ENCODE assay signal across 9 cellular contexts in genomic region chr21:34670220-34670961, GRCh38. TPM values are rescaled to one million over a fixed set of nuclear protein-coding genes. Genes with fewer than 3 reads are reported as not detected.
DNase-seq lines count a peak whose midpoint lies in the region; ATAC-seq, FAIRE-seq and TF ChIP-seq lines count a peak whose summit lies in the region.
"Had no signal": no experiment of that assay in that cellular context is flagged by ENCODE, and none has a peak within 500 bp of the region (broad histone marks: within the 10 kb centered on the region; RNA-seq: fewer than 3 reads in every experiment).

No MANE protein-coding gene starts in this region.

- FAIRE-seq in GM12878 (lab: Jason Lieb, UNC) = no peak

- peak overlapping the region; percentile 70 for H3K4me2 ChIP-seq in GM12878 (ENCODE audit: control insufficient read depth, insufficient read depth)

- H3K9me3 Mint-ChIP-seq in activated CD4-positive, alpha-beta T cell treated with anti-CD3 and anti-CD28 coated beads for 36 hours (ENCODE audit: low read depth) = no peaks in the 10 kb centered on the region

- H3K27me3 Mint-ChIP-seq in activated CD4-positive, alpha-beta T cell treated with anti-CD3 and anti-CD28 coated beads for 36 hours = peaks cover 62% of the 10 kb centered on the region

- H3K9ac ChIP-seq in GM12878 (ENCODE audit: control insufficient read depth, insufficient read depth, low read length) = peak overlapping the region; percentile 91

- intact Hi-C loops in activated CD4-positive, alpha-beta T cell treated with anti-CD3 and anti-CD28 coated beads for 36 hours (cut with DNase I, micrococcal nuclease) = no loop called here
- intact Hi-C loops in GM12878 (cut with micrococcal nuclease; ENCODE audit: unreplicated experiment) = no loop called here

- BruUV-seq in GM12878 (replicated peaks; lab: Mats Ljungman, UMichigan) = TSS peak; percentile 36

- no peak for TF ChIP-seq EP300 in GM12878 (IDR thresholded peaks at IDR 0.05; ENCODE audit: borderline replicate concordance in 1 of 2, control insufficient read depth in 1 of 2, low read depth in 2 of 2, low read length in 2 of 2)

- H3K4me1 ChIP-seq in GM12878 (ENCODE audit: control insufficient read depth, insufficient read depth, low read length) (peaks cover 18% of the 10 kb centered on the region), thymus (ENCODE audit: control insufficient read depth, insufficient read depth, low read length) (no peaks in the 10 kb centered on the region)

- H3K27me3 ChIP-seq in GM12878 (replicated peaks in 1 of 2; ENCODE audit: control insufficient read depth in 2 of 2, insufficient read depth in 2 of 2, low read length in 1 of 2) (no peaks in the 10 kb centered on the region; a peak in 1 of 4 replicates), thymus (ENCODE audit: control insufficient read depth, insufficient read depth) (peaks cover 50% of the 10 kb centered on the region)

- no peak overlapping the region for H3K27ac Mint-ChIP-seq in activated CD4-positive, alpha-beta T cell treated with anti-CD3 and anti-CD28 coated beads for 36 hours

- peak; percentile 59 for TF ChIP-seq POLR2A in GM12878 (IDR thresholded peaks at IDR 0.05; ENCODE audit: low read depth, low read length)

- H3K4me3 ChIP-seq in GM12878 (peak overlapping the region; percentile 91), thymus (ENCODE audit: low read length) (peak overlapping the region; percentile 28)

- H3K27ac ChIP-seq in GM12878 (ENCODE audit: control insufficient read depth, insufficient read depth) (peak overlapping the region; percentile 81), thymus (ENCODE audit: low read depth) (no peak overlapping the region)

- H3K4me1 Mint-ChIP-seq in activated CD4-positive, alpha-beta T cell treated with anti-CD3 and anti-CD28 coated beads for 36 hours = peaks cover 9% of the 10 kb centered on the region

- peak; percentile 30 for ATAC-seq in activated CD4-positive, alpha-beta T cell treated with anti-CD3 and anti-CD28 coated beads for 36 hours
- peak; percentile 55 for ATAC-seq in GM12878
- peak; percentile 19 for ATAC-seq in left lobe of liver
- no peak for ATAC-seq in GM18502 (IDR thresholded peaks at IDR 0.05; ENCODE audit: poor library complexity, unreplicated experiment)

- SMC1A ChIA-PET in GM12878 (lab: Charles Lee; ENCODE audit: uncharacterized antibody, unreplicated experiment) = interaction anchor here (1.0 to 2.2 kb wide), 7 partner anchors 14 to 67 kb away, joined by 3 to 6 read pairs (median 4); no protein-coding TSS in a partner anchor

- H3K36me3 Mint-ChIP-seq in activated CD4-positive, alpha-beta T cell treated with anti-CD3 and anti-CD28 coated beads for 36 hours (ENCODE audit: low read depth) = no peaks in the 10 kb centered on the region

- H3K4me3 Mint-ChIP-seq in activated CD4-positive, alpha-beta T cell treated with anti-CD3 and anti-CD28 coated beads for 36 hours = peak overlapping the region; percentile 45

- no peaks in the 10 kb centered on the region; the same call in 2 of the 3 replicates for H3K9me3 ChIP-seq in GM12878 (replicated peaks; ENCODE audit: control insufficient read depth, insufficient read depth, low read length)
- H3K9me3 ChIP-seq in thymus (ENCODE audit: control insufficient read depth) = no peaks in the 10 kb centered on the region

- DNase-seq in activated CD4-positive, alpha-beta T cell treated with anti-CD3 and anti-CD28 coated beads for 36 hours = peak; percentile 21
- DNase-seq in activated CD4-positive, alpha-beta T cell treated with anti-CD3 and anti-CD28 coated beads, Interleukin-2, amount 50 U/mL, for 48 hours = no peak
- no peak for DNase-seq in GM12878 (ENCODE audit: low read depth, low spot score)
- DNase-seq in left lobe of liver (ENCODE audit: low spot score) = no peak
- no peak for DNase-seq in SHP77 treated with DMSO at 0.1 percent for 48 hours (lab: John Stamatoyannopoulos, UW)
- DNase-seq in dedifferentiated amniotic fluid mesenchymal stem cell (ENCODE audit: extremely low spot score) = no peak
- DNase-seq: AML-193 had no signal

- in situ Hi-C loops in GM12878 (cut with MboI) = no loop called here

- RAD21 ChIA-PET in GM12878 (lab: Charles Lee; ENCODE audit: unreplicated experiment) = interaction anchor here (1.4 to 1.7 kb wide), 2 partner anchors 39 to 67 kb away, joined by 5 to 6 read pairs; no protein-coding TSS in a partner anchor

- CTCF ChIA-PET in activated CD4-positive, alpha-beta T cell treated with anti-CD3 and anti-CD28 coated beads for 36 hours (lab: Charles Lee) = interaction anchor here (1.2 to 1.8 kb wide), 4 partner anchors 13 to 75 kb away, joined by 3 to 5 read pairs (median 4); no protein-coding TSS in a partner anchor
- CTCF ChIA-PET in GM12878 (lab: Yijun Ruan, JAX) = interaction anchor here (0.8 to 6.4 kb wide), 6 partner anchors 21 to 217 kb away, joined by 3 to 50 read pairs (median 10); no protein-coding TSS in a partner anchor

- H3K79me2 ChIP-seq in GM12878 (ENCODE audit: control insufficient read depth, insufficient read depth, low read length) = peaks cover 46% of the 10 kb centered on the region

- no peak for TF ChIP-seq RAD21 in GM12878 (IDR thresholded peaks at IDR 0.05; ENCODE audit: insufficient read depth, low read depth, low read length)

- WGBS in GM12878 (ENCODE audit: insufficient coverage, insufficient replicate concordance, low lambda C conversion rate, missing lambda C conversion rate) = under 1% methylated on average over 64 of the region's 70 CpGs
- 2% methylated on average over 70 of the region's 70 CpGs for WGBS in thymus

- H3K36me3 ChIP-seq in GM12878 (ENCODE audit: control insufficient read depth in 2 of 2, insufficient read depth in 2 of 2, low read length in 1 of 2) (no peaks in the 10 kb centered on the region; a peak in 1 of 4 replicates), thymus (ENCODE audit: control insufficient read depth, insufficient read depth) (no peaks in the 10 kb centered on the region)

- peak overlapping the region; percentile 82 for H2AFZ ChIP-seq in GM12878 (ENCODE audit: control insufficient read depth, low read depth, low read length)

- H4K20me1 ChIP-seq in GM12878 (ENCODE audit: control insufficient read depth, insufficient read depth) = no peaks in the 10 kb centered on the region

- TF ChIP-seq CTCF in GM12878 (IDR thresholded peaks at IDR 0.05 in 2 of 3, conservative IDR thresholded peaks at IDR 0.05 in 1 of 3; ENCODE audit: control insufficient read depth in 2 of 3, extremely low read depth in 1 of 3, insufficient read depth in 1 of 3, low read depth in 3 of 3, low read length in 3 of 3) = peak in 2 of 3 experiments; percentile 12 to 36; a peak in 2 of 6 replicates

- POLR2A ChIA-PET in activated CD4-positive, alpha-beta T cell treated with anti-CD3 and anti-CD28 coated beads for 36 hours (lab: Charles Lee) = interaction anchor here (0.6 kb wide), 1 partner anchor 1169 kb away, joined by 3 read pairs; no protein-coding TSS in a partner anchor
- POLR2A ChIA-PET in GM12878 (lab: Charles Lee) = interaction anchor here (0.5 kb wide), 1 partner anchor 1584 kb away, joined by 3 read pairs; no protein-coding TSS in a partner anchor

TF ChIP-seq in GM12878, 131 proteins besides CTCF, POLR2A, EP300 and RAD21 (continues in another document):
- TF ChIP-seq TCF12 (IDR thresholded peaks at IDR 0.05; ENCODE audit: low read depth, low read length) (no peak), PAX8 (IDR thresholded peaks at IDR 0.05) (no peak)

RNA-seq across cellular contexts. Expression of gene CLIC6, which starts 1.6 kb away (rescaled TPM):
- under 1 TPM; 0.07 to 0.11 TPM for total RNA-seq in activated CD4-positive, alpha-beta T cell treated with anti-CD3 and anti-CD28 coated beads for 36 hours
- total RNA-seq in GM12878 (2013; cell fraction: nucleolus; rRNA removed) = 7.1 and 7.6 TPM in 2 replicates
- total RNA-seq in GM12878 (2014; rRNA removed) = 9.3 and 10.0 TPM in 2 replicates
- 10.8 and 10.9 TPM in 2 replicates for total RNA-seq in GM12878 (2014; rRNA removed; fragmentation: Illumina TruSeq; extraction: Trizol)
- 31.9 and 34.1 TPM in 2 replicates for total RNA-seq in GM12878 (2021)
- polyA plus RNA-seq in GM12878 (2011; ENCODE audit: low read depth) = 13.8 TPM
- 5.7 and 6.6 TPM in 2 replicates for polyA plus RNA-seq in GM12878 (2011; rRNA removed)
- polyA plus RNA-seq in GM12878 (2011; cell fraction: cytosol; rRNA removed) = 3.2 and 5.1 TPM in 2 replicates
- 3.4 and 5.3 TPM in 2 replicates for polyA plus RNA-seq in GM12878 (2011; cell fraction: nucleus; rRNA removed)
- 16.6 and 19.3 TPM in 2 replicates for polyA plus RNA-seq in GM12878 (2012)
- 32.2 and 39.5 TPM in 2 replicates for polyA plus RNA-seq in GM12878 (2014; fragmentation: Illumina TruSeq; extraction: Trizol)
- polyA plus RNA-seq in GM12878 (2014; fragmentation: Nextera tagmentation; extraction: Ambion mirVana) = 10 to 100 TPM in 1 of 2 experiments, 1 to 10 TPM in 1; 8.4 to 15.4 TPM
- polyA plus RNA-seq in GM12878 (2014; rRNA removed) = 13.0 and 13.4 TPM in 2 replicates
- 10 to 100 TPM in 1 of 2 experiments, 1 to 10 TPM in 1; 9.0 to 11.4 TPM for polyA plus RNA-seq in GM12878 (2016; fragmentation: Nextera tagmentation; extraction: Ambion mirVana)
- 1.6 and 2.3 TPM in 2 replicates for polyA minus RNA-seq in GM12878 (2011; rRNA and poly(A)+ RNA removed)
- 1.7 and 2.1 TPM in 2 replicates for polyA minus RNA-seq in GM12878 (2011; cell fraction: cytosol; rRNA and poly(A)+ RNA removed)
- polyA minus RNA-seq in GM12878 (2011; cell fraction: nucleus; rRNA and poly(A)+ RNA removed) = 0.85 and 1.7 TPM in 2 replicates
- total RNA-seq in left lobe of liver = 0.45 TPM
- 22.6 TPM for polyA plus RNA-seq in thymus

RNA-seq across cellular contexts. Expression of gene RCAN1, which starts 55.5 kb away (rescaled TPM):
- total RNA-seq in activated CD4-positive, alpha-beta T cell treated with anti-CD3 and anti-CD28 coated beads for 36 hours = 1 to 10 TPM; 9.9 to 10.0 TPM
- total RNA-seq in GM12878 (2013; cell fraction: nucleolus; rRNA removed) = 1.9 and 2.1 TPM in 2 replicates
- total RNA-seq in GM12878 (2014; rRNA removed) (10.1 and 10.5 TPM in 2 replicates), GM12878 (2014; rRNA removed; fragmentation: Illumina TruSeq; extraction: Trizol) (11.0 and 11.4 TPM in 2 replicates), GM12878 (2021) (11.1 and 12.9 TPM in 2 replicates), left lobe of liver (32.6 TPM)
- polyA plus RNA-seq in GM12878 (2011; ENCODE audit: low read depth) = 4.7 TPM
- polyA plus RNA-seq in GM12878 (2011; rRNA removed) (6.7 and 8.0 TPM in 2 replicates), GM12878 (2014; fragmentation: Illumina TruSeq; extraction: Trizol) (12.2 and 13.5 TPM in 2 replicates), GM12878 (2014; fragmentation: Nextera tagmentation; extraction: Ambion mirVana) (1 to 10 TPM; 5.1 to 8.8 TPM), GM12878 (2014; rRNA removed) (10.1 and 11.2 TPM in 2 replicates), GM12878 (2016; fragmentation: Nextera tagmentation; extraction: Ambion mirVana) (10 to 100 TPM in 1 of 2 experiments, 1 to 10 TPM in 1; 2.8 to 12.3 TPM), thymus (41.7 TPM)
- polyA plus RNA-seq in GM12878 (2011; cell fraction: cytosol; rRNA removed) = 3.1 and 3.3 TPM in 2 replicates
- 1.9 and 2.8 TPM in 2 replicates for polyA plus RNA-seq in GM12878 (2011; cell fraction: nucleus; rRNA removed)
- 5.2 and 5.7 TPM in 2 replicates for polyA plus RNA-seq in GM12878 (2012)
- 4.7 and 4.8 TPM in 2 replicates for polyA minus RNA-seq in GM12878 (2011; rRNA and poly(A)+ RNA removed)
- 1.3 and 3.5 TPM in 2 replicates for polyA minus RNA-seq in GM12878 (2011; cell fraction: cytosol; rRNA and poly(A)+ RNA removed)
- 0.85 and 1.7 TPM in 2 replicates for polyA minus RNA-seq in GM12878 (2011; cell fraction: nucleus; rRNA and poly(A)+ RNA removed)
